ENCODE assay signal across 8 cellular contexts in the genomic region with DNA sequence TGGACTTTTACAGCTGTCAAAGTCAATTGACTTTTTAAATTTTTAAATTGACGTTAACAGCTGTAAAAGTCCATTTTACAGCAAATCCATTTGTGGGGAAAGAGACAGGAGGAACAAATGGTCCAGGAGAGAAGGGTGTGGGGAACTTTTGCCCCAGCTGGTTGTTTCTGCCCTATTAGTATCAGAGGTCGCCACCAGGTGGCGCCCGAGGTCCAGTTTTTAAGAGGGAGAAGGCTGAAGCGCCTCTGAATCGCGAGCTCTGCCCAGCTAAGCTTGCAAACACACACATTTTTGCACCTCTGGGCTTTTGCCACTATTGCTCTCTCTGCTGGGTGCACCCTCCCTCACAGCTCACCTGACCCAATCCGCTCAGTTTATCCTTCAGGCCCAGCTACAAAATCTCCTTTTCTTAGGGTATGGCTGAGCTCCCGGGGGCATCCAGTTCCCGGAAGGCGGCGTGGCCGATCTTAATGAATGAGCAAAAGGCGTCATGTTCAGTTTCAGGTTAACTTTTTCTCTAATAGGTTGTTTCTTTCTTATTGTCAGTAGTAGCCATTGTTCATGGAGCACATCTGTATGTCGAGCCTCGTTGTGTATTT. TPM values are rescaled to one million over a fixed set of nuclear protein-coding genes. Genes with fewer than 3 reads are reported as not detected.
DNase-seq lines count a peak whose midpoint lies in the region; ATAC-seq and TF ChIP-seq lines count a peak whose summit lies in the region.

No MANE protein-coding gene starts in this region.

- H3K4me3 ChIP-seq in GM12864 (ENCODE audit: low read depth, low read length) (no peak overlapping the region), lower leg skin (ENCODE audit: low read depth, poor library complexity, severe bottlenecking) (no peak overlapping the region)

- ATAC-seq in HG03108 (IDR thresholded peaks at IDR 0.05; ENCODE audit: unreplicated experiment), result peak; percentile 60

- no peak for TF ChIP-seq POLR2A in lower leg skin (IDR thresholded peaks at IDR 0.05)

- WGBS in lower leg skin, 2 donors, result 40 to 43% methylated on average over 16 of the region's 16 CpGs

- TF ChIP-seq CTCF in GM12864 (IDR thresholded peaks at IDR 0.05; ENCODE audit: low read depth, low read length, missing control alignments) (peak; percentile 87), lower leg skin (IDR thresholded peaks at IDR 0.05) (peak in 1 of 3 donors; percentile 84)

- intact Hi-C loops in lower leg skin (cut with DNase I; ENCODE audit: low total_unique reads), result no loop called here

- peak; percentile 24 for DNase-seq in GM12864 (ENCODE audit: low read depth)
- peak; percentile 20 for DNase-seq in NCI-H748 treated with DMSO at 0.1 percent for 48 hours (lab: John Stamatoyannopoulos, UW)
- peak; percentile 72 for DNase-seq in activated CD4-positive, alpha-beta T cell treated with anti-CD3 and anti-CD28 coated beads, Interleukin-2, amount 50 U/mL, for 24 hours (ENCODE audit: low read depth in 1 of 2, low spot score in 1 of 2)
- peak; percentile 76 for DNase-seq in dedifferentiated amniotic fluid mesenchymal stem cell (ENCODE audit: extremely low spot score)
- DNase-seq in lower leg skin (ENCODE audit: low spot score in 2 of 2), result peak; percentile 78 to 95
- DNase-seq in stimulated activated CD4-positive, alpha-beta T cell treated with anti-CD3 and anti-CD28 coated beads, TNF-alpha, amount 100 ng/mL, for 4 hours (ENCODE audit: low read depth in 3 of 3), result peak; percentile 58 to 68 (median 62)
- no peak for DNase-seq in mesenteric fat pad (ENCODE audit: low spot score)

RNA-seq across cellular contexts. Expression of a gene that starts 6.3 kb away (rescaled TPM):
- 10 to 100 TPM in 1 of 4 donors, 1 to 10 TPM in 3; 9.1 to 14.6 (median 9.7) TPM for total RNA-seq in lower leg skin
- 9.5 TPM for total RNA-seq in mesenteric fat pad
